ENCODE assay signal across 9 cellular contexts in genomic region chr4:37802068-37802666, GRCh38. TPM values are rescaled to one million over a fixed set of nuclear protein-coding genes. Genes with fewer than 3 reads are reported as not detected.
DNase-seq lines count a peak whose midpoint lies in the region; ATAC-seq, FAIRE-seq and TF ChIP-seq lines count a peak whose summit lies in the region.
"Had no signal": no experiment of that assay in that cellular context is flagged by ENCODE, and none has a peak within 500 bp of the region (broad histone marks: within the 10 kb centered on the region; RNA-seq: fewer than 3 reads in every experiment).

No MANE protein-coding gene starts in this region.

- H3K36me3 ChIP-seq in Caco-2 (ENCODE audit: control insufficient read depth, insufficient read depth, low read length), result no peaks in the 10 kb centered on the region
- H3K36me3 ChIP-seq in OCI-LY7 (ENCODE audit: insufficient read depth, low read length), result no peaks in the 10 kb centered on the region
- no peaks in the 10 kb centered on the region for H3K36me3 ChIP-seq in H1 (ENCODE audit: control insufficient read depth in 2 of 4, insufficient read depth in 4 of 4, low read length in 3 of 4)

- TF ChIP-seq RAD21 in H1 (IDR thresholded peaks at IDR 0.05 in 1 of 2, conservative IDR thresholded peaks at IDR 0.05 in 1 of 2; ENCODE audit: low read depth in 2 of 2, low read length in 2 of 2), result peak; percentile 81 to 82

- no peak overlapping the region for H3K4me3 ChIP-seq in Caco-2 (ENCODE audit: low read depth, low read length)
- no peak overlapping the region for H3K4me3 ChIP-seq in OCI-LY7 (ENCODE audit: low read depth, low read length, poor library complexity, severe bottlenecking)
- no peak overlapping the region for H3K4me3 ChIP-seq in H1 (ENCODE audit: extremely low read depth in 1 of 4, insufficient read depth in 2 of 4, low read depth in 3 of 4, low read length in 4 of 4)

- no peak overlapping the region for H3K4me2 ChIP-seq in OCI-LY7 (ENCODE audit: low read length)
- H3K4me2 ChIP-seq in H1 (ENCODE audit: insufficient read depth in 1 of 2, low read depth in 2 of 2, low read length in 2 of 2), result no peak overlapping the region

- H3K18ac ChIP-seq in H1 (ENCODE audit: extremely low read depth, low read length), result no peak overlapping the region

- H3K14ac ChIP-seq in H1 (ENCODE audit: insufficient read length), result no peak overlapping the region

- no peak for TF ChIP-seq EP300 in H1 (IDR thresholded peaks at IDR 0.05; ENCODE audit: borderline replicate concordance in 1 of 2, low read depth in 2 of 2, low read length in 2 of 2)

- no peak overlapping the region for H3K56ac ChIP-seq in H1 (replicated peaks; ENCODE audit: insufficient read length, low read depth, low read length)

- H3K4me1 ChIP-seq in Caco-2 (no peaks in the 10 kb centered on the region), OCI-LY7 (ENCODE audit: insufficient read depth, low read length, poor library complexity, severe bottlenecking) (peaks cover 24% of the 10 kb centered on the region), H1 (replicated peaks in 1 of 4; ENCODE audit: control insufficient read depth in 3 of 4, insufficient read depth in 4 of 4, low read length in 3 of 4) (peaks cover 0 to 6% (median 1%) of the 10 kb centered on the region in 4 experiments; a peak in 2 of 7 replicates)

- peak; percentile 73 to 77 for DNase-seq in Caco-2
- DNase-seq in HT1080 (ENCODE audit: low read depth), result peak; percentile 89
- peak; percentile 61 for DNase-seq in OCI-LY7 (ENCODE audit: low spot score)
- no peak for DNase-seq in H1 (ENCODE audit: low read depth in 1 of 2, low spot score in 2 of 2)
- DNase-seq in myocyte (ENCODE audit: low read depth), result peak; percentile 65
- DNase-seq in stimulated activated CD4-positive, alpha-beta T cell treated with anti-CD3 and anti-CD28 coated beads, Interleukin-4, amount 100 ng/mL, for 4 hours, result no peak
- no peak for DNase-seq in effector memory CD8-positive, alpha-beta T cell
- DNase-seq in activated CD4-positive, alpha-beta T cell treated with anti-CD3 and anti-CD28 coated beads, Interleukin-2, amount 10 ng/mL, durations not matched to agents 24 days and 14 days, result no peak

- H3K27ac ChIP-seq in OCI-LY7 (ENCODE audit: low read depth, low read length, poor library complexity, severe bottlenecking) (no peak overlapping the region), H1 (ENCODE audit: low read depth, low read length) (no peak overlapping the region)

- intact Hi-C loops in Caco-2 (cut with micrococcal nuclease; ENCODE audit: unreplicated experiment), result loop anchor here (1.0 to 5.0 kb wide), 4 partner anchors 115 to 349 kb away; partner anchors contain the start of gene RELL1
- intact Hi-C loops in OCI-LY7 (cut with micrococcal nuclease; ENCODE audit: unreplicated experiment), result loop anchor here (1.0 to 10.0 kb wide), 3 partner anchors 199 to 373 kb away; no protein-coding TSS in a partner anchor
- intact Hi-C loops in activated CD4-positive, alpha-beta T cell treated with anti-CD3 and anti-CD28 coated beads, Interleukin-2, amount 10 ng/mL, durations not matched to agents 24 days and 14 days (cut with micrococcal nuclease), result loop anchor here (10.0 kb wide), 1 partner anchor 933 kb away; no protein-coding TSS in a partner anchor

- H3K23ac ChIP-seq in H1 (ENCODE audit: insufficient read length), result no peak overlapping the region

- no peak overlapping the region for H4K91ac ChIP-seq in H1 (replicated peaks; ENCODE audit: insufficient read length, low read length)

- no peaks in the 10 kb centered on the region for H3K9me2 ChIP-seq in OCI-LY7 (ENCODE audit: insufficient read depth, low read length)

- TF ChIP-seq CTCF in Caco-2 (IDR thresholded peaks at IDR 0.05; ENCODE audit: insufficient read depth in 1 of 2, low read depth in 1 of 2, low read length in 1 of 2, severe bottlenecking in 1 of 2, unreplicated experiment in 1 of 2) (peak; percentile 59 to 80), OCI-LY7 (conservative IDR thresholded peaks at IDR 0.05; ENCODE audit: low read length) (peak; percentile 73), H1 (IDR thresholded peaks at IDR 0.05; ENCODE audit: control extremely low read depth in 1 of 3, insufficient read depth in 1 of 3, low read depth in 1 of 3, low read length in 3 of 3) (peak; percentile 59 to 95 (median 70))

- 48% methylated on average over 4 of the region's 4 CpGs; no CpG with 5 or more reads in 1 of the 2 experiments for WGBS in H1 (ENCODE audit: extremely low coverage in 1 of 2, insufficient coverage in 1 of 2, insufficient read length in 1 of 2, insufficient replicate concordance in 2 of 2, low coverage in 1 of 2, low lambda C conversion rate in 2 of 2, missing lambda C conversion rate in 1 of 2), 2 experiments

- POLR2A ChIA-PET in Caco-2 (lab: Charles Lee) (no interaction called here), OCI-LY7 (lab: Charles Lee) (interaction anchor here (0.7 to 0.9 kb wide), 3 partner anchors 23 to 154 kb away, joined by 4 to 5 read pairs (median 4); no protein-coding TSS in a partner anchor), H1 (lab: Charles Lee; ENCODE audit: partially characterized antibody) (interaction anchor here (0.6 kb wide), 1 partner anchor 161 kb away, joined by 3 read pairs; no protein-coding TSS in a partner anchor)

- TF ChIP-seq POLR2A in H1 (IDR thresholded peaks at IDR 0.05; ENCODE audit: control extremely low read depth in 1 of 2, low read depth in 2 of 2, low read length in 2 of 2), result no peak

- no peak overlapping the region for H4K8ac ChIP-seq in H1 (ENCODE audit: extremely low read depth, insufficient read depth, low read length)

- H3K4ac ChIP-seq in H1 (replicated peaks; ENCODE audit: insufficient read length, low read depth, low read length), result no peak overlapping the region

- no peak overlapping the region for H3K9ac ChIP-seq in H1 (replicated peaks in 1 of 4; ENCODE audit: extremely low read depth in 1 of 4, low read depth in 3 of 4, low read length in 3 of 4)

- H4K20me1 ChIP-seq in OCI-LY7 (ENCODE audit: insufficient read depth, low read length) (no peaks in the 10 kb centered on the region), H1 (replicated peaks in 1 of 2; ENCODE audit: control insufficient read depth in 1 of 2, insufficient read depth in 2 of 2, low read length in 2 of 2) (no peaks in the 10 kb centered on the region)

- no peaks in the 10 kb centered on the region for H3K23me2 ChIP-seq in H1 (ENCODE audit: low read depth, low read length)

- no peak overlapping the region for H2BK15ac ChIP-seq in H1 (ENCODE audit: low read length)

- CTCF ChIA-PET in Caco-2 (lab: Charles Lee) (interaction anchor here (0.5 to 1.4 kb wide), 15 partner anchors 12 to 349 kb away, joined by 3 to 29 read pairs (median 3); partner anchors contain the start of genes PGM2 and RELL1), OCI-LY7 (lab: Charles Lee; ENCODE audit: unreplicated experiment) (interaction anchor here (0.6 to 1.1 kb wide), 3 partner anchors 163 to 219 kb away, joined by 3 to 5 read pairs (median 3); no protein-coding TSS in a partner anchor), H1 (lab: Charles Lee; ENCODE audit: partially characterized antibody) (interaction anchor here (0.6 to 4.7 kb wide), 29 partner anchors 9 to 406 kb away, joined by 3 to 60 read pairs (median 3); partner anchors contain the start of gene RELL1)

- BruUV-seq in Caco-2 (replicated peaks; lab: Mats Ljungman, UMichigan) (no TSS peak), OCI-LY7 (replicated peaks; lab: Mats Ljungman, UMichigan) (no TSS peak)

- no peak overlapping the region for H3K4me3 Mint-ChIP-seq in Caco-2 (ENCODE audit: unreplicated experiment)
- H3K4me3 Mint-ChIP-seq in effector memory CD8-positive, alpha-beta T cell, result no peak overlapping the region
- no peak overlapping the region for H3K4me3 Mint-ChIP-seq in activated CD4-positive, alpha-beta T cell treated with anti-CD3 and anti-CD28 coated beads, Interleukin-2, amount 10 ng/mL, durations not matched to agents 24 days and 14 days
- H3K4me3 Mint-ChIP-seq: memory B cell had no signal

- H2BK20ac ChIP-seq in H1 (ENCODE audit: low read length), result no peak overlapping the region

- no peak overlapping the region for H2BK12ac ChIP-seq in H1 (ENCODE audit: low read depth, low read length)

- ATAC-seq in effector memory CD8-positive, alpha-beta T cell (replicated peaks), result no peak

- H3K9me3 ChIP-seq in Caco-2 (no peaks in the 10 kb centered on the region), OCI-LY7 (ENCODE audit: low read length) (no peaks in the 10 kb centered on the region), H1 (ENCODE audit: insufficient read depth in 2 of 2, low read depth in 1 of 2, low read length in 1 of 2) (no peaks in the 10 kb centered on the region)

- H3K9me3 Mint-ChIP-seq in Caco-2 (ENCODE audit: unreplicated experiment), result peaks cover 19% of the 10 kb centered on the region
- no peaks in the 10 kb centered on the region for H3K9me3 Mint-ChIP-seq in effector memory CD8-positive, alpha-beta T cell
- H3K9me3 Mint-ChIP-seq in activated CD4-positive, alpha-beta T cell treated with anti-CD3 and anti-CD28 coated beads, Interleukin-2, amount 10 ng/mL, durations not matched to agents 24 days and 14 days, result no peaks in the 10 kb centered on the region
- H3K9me3 Mint-ChIP-seq: memory B cell had no signal

- peak; percentile 93 for FAIRE-seq in H1 (lab: Jason Lieb, UNC)

- H4K5ac ChIP-seq in H1 (ENCODE audit: insufficient read length, low read depth, low read length), result no peak overlapping the region

- H3K79me2 ChIP-seq in OCI-LY7 (ENCODE audit: insufficient read depth, low read depth, low read length), result no peaks in the 10 kb centered on the region
- H3K79me2 ChIP-seq in H1 (ENCODE audit: control insufficient read depth in 1 of 2, insufficient read depth in 2 of 2, low read length in 2 of 2), result no peaks in the 10 kb centered on the region

- H3K27me3 Mint-ChIP-seq in Caco-2 (ENCODE audit: insufficient read depth, unreplicated experiment), result no peaks in the 10 kb centered on the region
- peaks cover 10 to 13% of the 10 kb centered on the region in 2 donors for H3K27me3 Mint-ChIP-seq in effector memory CD8-positive, alpha-beta T cell
- H3K27me3 Mint-ChIP-seq in activated CD4-positive, alpha-beta T cell treated with anti-CD3 and anti-CD28 coated beads, Interleukin-2, amount 10 ng/mL, durations not matched to agents 24 days and 14 days, result peaks cover 18% of the 10 kb centered on the region

- H3K4me1 Mint-ChIP-seq in Caco-2 (ENCODE audit: low read depth, unreplicated experiment), result peaks cover 18% of the 10 kb centered on the region
- H3K4me1 Mint-ChIP-seq in effector memory CD8-positive, alpha-beta T cell (ENCODE audit: low read depth in 2 of 2), result no peaks in the 10 kb centered on the region
- H3K4me1 Mint-ChIP-seq in activated CD4-positive, alpha-beta T cell treated with anti-CD3 and anti-CD28 coated beads, Interleukin-2, amount 10 ng/mL, durations not matched to agents 24 days and 14 days, result no peaks in the 10 kb centered on the region
- H3K4me1 Mint-ChIP-seq: memory B cell had no signal

- H2BK120ac ChIP-seq in H1 (replicated peaks; ENCODE audit: low read depth, low read length), result no peak overlapping the region

- H3K79me1 ChIP-seq in H1 (ENCODE audit: low read depth, low read length), result no peaks in the 10 kb centered on the region

- no peak overlapping the region for H2BK5ac ChIP-seq in H1 (ENCODE audit: low read depth, low read length)

- no peaks in the 10 kb centered on the region for H3K36me3 Mint-ChIP-seq in Caco-2 (ENCODE audit: insufficient read depth, unreplicated experiment)
- no peaks in the 10 kb centered on the region for H3K36me3 Mint-ChIP-seq in effector memory CD8-positive, alpha-beta T cell (ENCODE audit: insufficient read depth)
- no peaks in the 10 kb centered on the region for H3K36me3 Mint-ChIP-seq in activated CD4-positive, alpha-beta T cell treated with anti-CD3 and anti-CD28 coated beads, Interleukin-2, amount 10 ng/mL, durations not matched to agents 24 days and 14 days (ENCODE audit: low read depth)
- H3K36me3 Mint-ChIP-seq: memory B cell had no signal

- H2AFZ ChIP-seq in OCI-LY7 (ENCODE audit: low read length) (no peak overlapping the region), H1 (ENCODE audit: low read length) (no peak overlapping the region)

- H3K27ac Mint-ChIP-seq in Caco-2 (ENCODE audit: unreplicated experiment), result no peak overlapping the region
- H3K27ac Mint-ChIP-seq in effector memory CD8-positive, alpha-beta T cell, result no peak overlapping the region
- no peak overlapping the region for H3K27ac Mint-ChIP-seq in activated CD4-positive, alpha-beta T cell treated with anti-CD3 and anti-CD28 coated beads, Interleukin-2, amount 10 ng/mL, durations not matched to agents 24 days and 14 days
- H3K27ac Mint-ChIP-seq: memory B cell had no signal

- H2AK5ac ChIP-seq in H1 (ENCODE audit: low read depth, low read length), result no peak overlapping the region

- no peaks in the 10 kb centered on the region for H3K27me3 ChIP-seq in Caco-2 (replicated peaks; ENCODE audit: control insufficient read depth, insufficient read depth, low read length)
- H3K27me3 ChIP-seq in H1 (replicated peaks in 1 of 4; ENCODE audit: control insufficient read depth in 3 of 4, extremely low read depth in 1 of 4, insufficient read depth in 3 of 4, low read length in 3 of 4), result no peaks in the 10 kb centered on the region

RNA-seq across cellular contexts. Expression of gene PGM2, which starts 24.3 kb away (rescaled TPM):
- total RNA-seq in Caco-2 (2022) (29.7 and 33.4 TPM in 2 replicates), OCI-LY7 (2022) (106 and 108 TPM in 2 replicates), myocyte (7.3 and 13.2 TPM in 2 replicates)
- total RNA-seq in HT1080 (2014; rRNA removed; shearing (Covaris generic)), result 104 and 112 TPM in 2 replicates
- 77.0 and 92.7 TPM in 2 replicates for polyA plus RNA-seq in HT1080 (2015; cell fraction: cytosol; rRNA removed)
- polyA plus RNA-seq in HT1080 (2015; cell fraction: nucleus; rRNA removed), result 148 and 163 TPM in 2 replicates
- total RNA-seq in OCI-LY7 (2014; rRNA removed; shearing (Covaris generic)), result 52.7 and 67.4 TPM in 2 replicates
- 34.3 and 38.0 TPM in 2 replicates for total RNA-seq in H1 (2021; fragmentation: NEBNext Ultra II Directional; extraction: Animal tissue kit (Norgen Biotek cat#: 25700))
- 7.7 and 9.5 TPM in 2 replicates for polyA plus RNA-seq in H1 (2011; rRNA removed)
- 12.1 TPM for polyA plus RNA-seq in H1 (2011; cell fraction: cytosol; rRNA removed)
- 4.7 TPM for polyA plus RNA-seq in H1 (2011; cell fraction: nucleus; rRNA removed)
- 18.9 to 29.7 TPM (median 23.1 TPM) in 4 replicates for polyA plus RNA-seq in H1 (2012, experiment 1 of 2)
- 1.9 TPM for polyA plus RNA-seq in H1 (2012, experiment 2 of 2)
- 14.5 TPM for polyA plus RNA-seq in H1 (2013, experiment 1 of 2)
- polyA plus RNA-seq in H1 (2013, experiment 2 of 2), result 13.9 TPM
- polyA minus RNA-seq in H1 (2011; rRNA and poly(A)+ RNA removed), result 11.5 and 18.6 TPM in 2 replicates
- 10.9 TPM for polyA minus RNA-seq in H1 (2011; cell fraction: cytosol; rRNA and poly(A)+ RNA removed)
- 10.5 TPM for polyA minus RNA-seq in H1 (2011; cell fraction: nucleus; rRNA and poly(A)+ RNA removed)
- 6.4 TPM for polyA plus RNA-seq in myocyte (2012)
- 53.4 and 55.1 TPM in 2 replicates for total RNA-seq in activated CD4-positive, alpha-beta T cell treated with anti-CD3 and anti-CD28 coated beads, Interleukin-2, amount 10 ng/mL, durations not matched to agents 24 days and 14 days

Comparison
In these comparisons a context has a peak if more than half of its experiments do, and no peak if none do; other contexts are left out.
1. DNase-seq: peak in Caco-2 (2 of 2), HT1080 (single experiment), OCI-LY7 (single experiment) and myocyte (single experiment); none in H1 (0 of 2), stimulated activated CD4-positive, alpha-beta T cell treated with anti-CD3 and anti-CD28 coated beads, Interleukin-4, amount 100 ng/mL, for 4 hours (0 of 2), effector memory CD8-positive, alpha-beta T cell (0 of 3) and activated CD4-positive, alpha-beta T cell treated with anti-CD3 and anti-CD28 coated beads, Interleukin-2, amount 10 ng/mL, durations not matched to agents 24 days and 14 days (single experiment).
2. Peak in every context shown above with its lines, with median percentiles within 50 percentile points of each other: CTCF ChIP-seq.